In the genomic region with DNA sequence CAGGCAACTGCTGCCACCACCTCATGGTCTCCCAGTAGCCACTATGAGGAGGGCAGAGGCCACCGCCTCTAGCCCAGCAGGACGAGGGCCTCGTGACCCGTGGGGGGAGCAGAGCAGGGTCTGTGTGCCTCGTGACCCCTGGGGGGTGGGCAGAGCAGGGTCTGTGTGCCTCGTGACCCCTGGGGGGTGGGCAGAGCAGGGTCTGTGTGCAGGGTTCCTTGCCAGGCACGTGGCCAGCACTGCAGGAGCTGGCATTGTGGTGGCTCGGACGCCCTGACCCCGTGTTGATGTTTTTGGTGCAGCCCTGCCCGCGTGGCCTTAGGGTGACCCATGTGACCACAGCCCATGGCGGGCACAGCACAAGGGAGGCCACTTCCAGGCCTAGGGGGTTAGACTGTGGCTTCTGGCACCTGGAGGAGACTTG, we compare ENCODE assay signal across 14 cellular contexts.
"Had no signal": no experiment of that assay in that cellular context is flagged by ENCODE, and none has a peak within 500 bp of the region (broad histone marks: within the 10 kb centered on the region; RNA-seq: fewer than 3 reads in every experiment).

No MANE protein-coding gene starts in this region.

- H3K27ac ChIP-seq: cardiac muscle cell, colonic mucosa, foreskin keratinocyte, thoracic aorta had no signal

- ATAC-seq: foreskin keratinocyte, SK-N-SH treated with all-trans-retinoic acid at 6 μM for 48 hours, WTC11 had no signal

- H3K4me1 Mint-ChIP-seq: WTC11 had no signal

- H3K4me3 ChIP-seq: cardiac muscle cell, colonic mucosa, thoracic aorta had no signal

- H3K27me3 Mint-ChIP-seq: stimulated activated naive CD8-positive, alpha-beta T cell treated with anti-CD3 and anti-CD28 coated beads, Interleukin-15, Interleukin-2, amounts not matched to agents 100 ng/mL and 50 ng/mL, for 24 hours had no signal

- H3K27ac Mint-ChIP-seq: activated naive CD4-positive, alpha-beta T cell treated with anti-CD3 and anti-CD28 coated beads for 36 hours; naive B cell; stimulated activated naive CD8-positive, alpha-beta T cell treated with anti-CD3 and anti-CD28 coated beads, Interleukin-15, Interleukin-2, amounts not matched to agents 100 ng/mL and 50 ng/mL, for 24 hours; WTC11 had no signal

- H3K27me3 ChIP-seq: cardiac muscle cell, colonic mucosa had no signal

- H3K4me1 ChIP-seq: colonic mucosa, foreskin keratinocyte had no signal

- H3K36me3 ChIP-seq: cardiac muscle cell, colonic mucosa, thoracic aorta had no signal

- H3K36me3 Mint-ChIP-seq: naive B cell, WTC11 had no signal

- DNase-seq: activated CD4-positive, alpha-beta T cell treated with anti-CD3 and anti-CD28 coated beads for 48 hours; activated CD8-positive, alpha-beta memory T cell treated with anti-CD3 and anti-CD28 coated beads for 24 hours; activated naive CD4-positive, alpha-beta T cell treated with anti-CD3 and anti-CD28 coated beads for 36 hours; colonic mucosa; foreskin keratinocyte; naive B cell; nucleus accumbens; stimulated activated CD4-positive, alpha-beta T cell treated with anti-CD3 and anti-CD28 coated beads, Interleukin-4, amount 100 ng/mL, for 1 hour; stimulated activated CD8-positive, alpha-beta memory T cell treated with anti-CD3 and anti-CD28 coated beads, Interleukin-4, amount 100 ng/mL, for 48 hours had no signal

- H3K9me3 ChIP-seq: colonic mucosa, thoracic aorta had no signal

- H3K4me3 Mint-ChIP-seq: activated naive CD4-positive, alpha-beta T cell treated with anti-CD3 and anti-CD28 coated beads for 36 hours; naive B cell; stimulated activated naive CD8-positive, alpha-beta T cell treated with anti-CD3 and anti-CD28 coated beads, Interleukin-15, Interleukin-2, amounts not matched to agents 100 ng/mL and 50 ng/mL, for 24 hours; WTC11 had no signal
